ENCODE assay signal across 10 cellular contexts in genomic region chr22:28813772-28814518, GRCh38. TPM values are rescaled to one million over a fixed set of nuclear protein-coding genes. Genes with fewer than 3 reads are reported as not detected.
DNase-seq lines count a peak whose midpoint lies in the region; ATAC-seq and TF ChIP-seq lines count a peak whose summit lies in the region.
"Had no signal": no experiment of that assay in that cellular context is flagged by ENCODE, and none has a peak within 500 bp of the region (broad histone marks: within the 10 kb centered on the region; RNA-seq: fewer than 3 reads in every experiment).

No MANE protein-coding gene starts in this region.

- TF ChIP-seq POLR2A in vagina (IDR thresholded peaks at IDR 0.05), result no peak

- H3K27me3 ChIP-seq in vagina, result no peaks in the 10 kb centered on the region
- H3K27me3 ChIP-seq: foreskin keratinocyte had no signal

- CTCF ChIA-PET in WTC11 (lab: Charles Lee), result interaction anchor here (2.7 kb wide), 1 partner anchor 15 kb away, joined by 9 read pairs; no protein-coding TSS in a partner anchor

- peaks cover 41% of the 10 kb centered on the region for H3K4me1 ChIP-seq in vagina

- no peaks in the 10 kb centered on the region for H3K27me3 Mint-ChIP-seq in activated naive CD8-positive, alpha-beta T cell
- H3K27me3 Mint-ChIP-seq in activated naive CD8-positive, alpha-beta T cell treated with anti-CD3 and anti-CD28 coated beads for 36 hours, result no peaks in the 10 kb centered on the region
- H3K27me3 Mint-ChIP-seq in WTC11 (ENCODE audit: low read depth), result no peaks in the 10 kb centered on the region
- no peaks in the 10 kb centered on the region for H3K27me3 Mint-ChIP-seq in mesothelial cell of epicardium (ENCODE audit: low read depth)
- H3K27me3 Mint-ChIP-seq: CD4-positive, CD25-positive, alpha-beta regulatory T cell had no signal

- H3K4me3 Mint-ChIP-seq in activated naive CD8-positive, alpha-beta T cell, result no peak overlapping the region
- no peak overlapping the region for H3K4me3 Mint-ChIP-seq in activated naive CD8-positive, alpha-beta T cell treated with anti-CD3 and anti-CD28 coated beads for 36 hours
- H3K4me3 Mint-ChIP-seq in WTC11 (no peak overlapping the region), mesothelial cell of epicardium (no peak overlapping the region)

- peak overlapping the region; percentile 64 for H3K27ac ChIP-seq in vagina
- H3K27ac ChIP-seq: foreskin keratinocyte had no signal

- no peak overlapping the region for H3K4me3 ChIP-seq in vagina

- TF ChIP-seq CTCF in WTC11 (IDR thresholded peaks at IDR 0.05), result no peak
- no peak for TF ChIP-seq CTCF in mesothelial cell of epicardium (IDR thresholded peaks at IDR 0.05; ENCODE audit: unreplicated experiment)
- no peak for TF ChIP-seq CTCF in vagina (IDR thresholded peaks at IDR 0.05)

- H3K36me3 ChIP-seq in vagina, result no peaks in the 10 kb centered on the region

- no peaks in the 10 kb centered on the region for H3K9me3 Mint-ChIP-seq in activated naive CD8-positive, alpha-beta T cell (ENCODE audit: low read depth)
- no peaks in the 10 kb centered on the region for H3K9me3 Mint-ChIP-seq in activated naive CD8-positive, alpha-beta T cell treated with anti-CD3 and anti-CD28 coated beads for 36 hours
- H3K9me3 Mint-ChIP-seq in WTC11 (no peaks in the 10 kb centered on the region), mesothelial cell of epicardium (no peaks in the 10 kb centered on the region)
- H3K9me3 Mint-ChIP-seq: CD4-positive, CD25-positive, alpha-beta regulatory T cell had no signal

- peaks cover 5% of the 10 kb centered on the region for H3K36me3 Mint-ChIP-seq in activated naive CD8-positive, alpha-beta T cell
- H3K36me3 Mint-ChIP-seq in activated naive CD8-positive, alpha-beta T cell treated with anti-CD3 and anti-CD28 coated beads for 36 hours, result peaks cover 33% of the 10 kb centered on the region
- no peaks in the 10 kb centered on the region for H3K36me3 Mint-ChIP-seq in WTC11
- H3K36me3 Mint-ChIP-seq in mesothelial cell of epicardium, result no peaks in the 10 kb centered on the region

- no peak for ATAC-seq in WTC11
- ATAC-seq: foreskin keratinocyte had no signal

- no peaks in the 10 kb centered on the region for H3K9me3 ChIP-seq in vagina

- POLR2A ChIA-PET in WTC11 (lab: Charles Lee), result interaction anchor here (1.0 kb wide), 1 partner anchor 13 kb away, joined by 3 read pairs; the partner anchor contains the start of gene XBP1

- peaks cover 83% of the 10 kb centered on the region for H3K4me1 Mint-ChIP-seq in activated naive CD8-positive, alpha-beta T cell (ENCODE audit: low read depth)
- peaks cover 66% of the 10 kb centered on the region for H3K4me1 Mint-ChIP-seq in activated naive CD8-positive, alpha-beta T cell treated with anti-CD3 and anti-CD28 coated beads for 36 hours
- H3K4me1 Mint-ChIP-seq in WTC11 (peaks cover 14% of the 10 kb centered on the region), mesothelial cell of epicardium (peaks cover 29% of the 10 kb centered on the region)

- intact Hi-C loops in vagina (cut with DNase I), result no loop called here

- DNase-seq in activated naive CD8-positive, alpha-beta T cell treated with anti-CD3 and anti-CD28 coated beads for 36 hours, result no peak
- DNase-seq in WTC11 (ENCODE audit: low spot score), result no peak
- no peak for DNase-seq in mesothelial cell of epicardium (ENCODE audit: low spot score in 2 of 2, unreplicated experiment in 2 of 2)
- DNase-seq in vagina (ENCODE audit: extremely low spot score in 2 of 2), result no peak
- no peak for DNase-seq in NCI-H226
- no peak for DNase-seq in glomerular visceral epithelial cell (ENCODE audit: extremely low spot score)
- DNase-seq in effector CD4-positive, alpha-beta T cell, result no peak
- DNase-seq: CD4-positive, CD25-positive, alpha-beta regulatory T cell; foreskin keratinocyte had no signal

- peak overlapping the region; percentile 16 for H3K27ac Mint-ChIP-seq in activated naive CD8-positive, alpha-beta T cell
- no peak overlapping the region for H3K27ac Mint-ChIP-seq in activated naive CD8-positive, alpha-beta T cell treated with anti-CD3 and anti-CD28 coated beads for 36 hours
- H3K27ac Mint-ChIP-seq in WTC11, result no peak overlapping the region
- H3K27ac Mint-ChIP-seq in mesothelial cell of epicardium, result peak overlapping the region; percentile 43

TF ChIP-seq in WTC11, 78 proteins besides CTCF, POLR2A, EP300 and RAD21:
- TF ChIP-seq GABPB1 (CRISPR knock-in tag; IDR thresholded peaks at IDR 0.05) (peak; percentile 88), MYBL2 (CRISPR knock-in tag; IDR thresholded peaks at IDR 0.05) (no peak), CREB1 (CRISPR knock-in tag; IDR thresholded peaks at IDR 0.05) (no peak)

RNA-seq across cellular contexts. Expression of gene XBP1, which starts 13.6 kb away (rescaled TPM):
- total RNA-seq in activated naive CD8-positive, alpha-beta T cell treated with anti-CD3 and anti-CD28 coated beads for 36 hours, result 100 to 1,000 TPM; 111 TPM
- total RNA-seq in WTC11 (2021) (104 to 127 TPM (median 107 TPM) in 3 replicates), mesothelial cell of epicardium (71.9 to 73.1 TPM (median 72.7 TPM) in 3 replicates), vagina (141 TPM)

RNA-seq across cellular contexts. Expression of gene CCDC117, which starts 41.5 kb away (rescaled TPM):
- total RNA-seq in activated naive CD8-positive, alpha-beta T cell treated with anti-CD3 and anti-CD28 coated beads for 36 hours, result 10 to 100 TPM; 27.6 to 29.2 TPM
- total RNA-seq in WTC11 (2021), result 39.0 to 47.4 TPM (median 46.9 TPM) in 3 replicates
- 22.4 to 22.9 TPM (median 22.8 TPM) in 3 replicates for total RNA-seq in mesothelial cell of epicardium
- total RNA-seq in vagina, result 14.2 TPM

Comparison
In these comparisons a context has a peak if more than half of its experiments do, and no peak if none do; other contexts are left out.
1. H3K27ac Mint-ChIP-seq: peak in activated naive CD8-positive, alpha-beta T cell (single experiment) and mesothelial cell of epicardium (single experiment); none in activated naive CD8-positive, alpha-beta T cell treated with anti-CD3 and anti-CD28 coated beads for 36 hours (single experiment) and WTC11 (single experiment).